18 cellular contexts compared by ENCODE assay signal in genomic region chr17:82978354-82978753, GRCh38.
DNase-seq lines count a peak whose midpoint lies in the region; ATAC-seq, FAIRE-seq and TF ChIP-seq lines count a peak whose summit lies in the region.
"Had no signal": no experiment of that assay in that cellular context is flagged by ENCODE, and none has a peak within 500 bp of the region (broad histone marks: within the 10 kb centered on the region; RNA-seq: fewer than 3 reads in every experiment).

No MANE protein-coding gene starts in this region.

- WGBS in psoas muscle, 3 donors = 82 to 92% (median 85%) methylated on average over 10 of the region's 10 CpGs

- H3K9me3 Mint-ChIP-seq in activated T-helper 17 cell treated with anti-CD3 and anti-CD28 coated beads, Interleukin-2, amount 50 U/mL, for 72 hours = no peaks in the 10 kb centered on the region
- no peaks in the 10 kb centered on the region for H3K9me3 Mint-ChIP-seq in natural killer cell
- H3K9me3 Mint-ChIP-seq: activated naive CD4-positive, alpha-beta T cell treated with anti-CD3 and anti-CD28 coated beads for 36 hours had no signal

- no peak for TF ChIP-seq POLR2A in GM12891 (IDR thresholded peaks at IDR 0.05; ENCODE audit: low read depth, low read length)

- peak overlapping the region in 6 of 11 experiments; percentile 21 to 57 (median 46); a peak in 10 of 22 replicates for H3K9ac ChIP-seq in BLaER1 treated with 17β-estradiol and CSF1 and Interleukin-3, amounts not matched to agents 10 nM and 100 nM

- peak overlapping the region; percentile 80 for H3K27ac Mint-ChIP-seq in activated T-helper 17 cell treated with anti-CD3 and anti-CD28 coated beads, Interleukin-2, amount 50 U/mL, for 72 hours
- H3K27ac Mint-ChIP-seq in natural killer cell = peak overlapping the region; percentile 71 to 74

- H3K9me3 ChIP-seq in BLaER1 treated with 17β-estradiol and CSF1 and Interleukin-3, amounts not matched to agents 10 nM and 100 nM (replicated peaks in 1 of 11) = no peaks in the 10 kb centered on the region
- H3K9me3 ChIP-seq in lower lobe of right lung (no peaks in the 10 kb centered on the region), MG63 (no peaks in the 10 kb centered on the region), psoas muscle (no peaks in the 10 kb centered on the region)

- H4K20me1 ChIP-seq in BLaER1 treated with 17β-estradiol and CSF1 and Interleukin-3, amounts not matched to agents 10 nM and 100 nM = no peaks in the 10 kb centered on the region

- H3K4me2 ChIP-seq in BLaER1 treated with 17β-estradiol and CSF1 and Interleukin-3, amounts not matched to agents 10 nM and 100 nM = peak overlapping the region; percentile 61 to 83 (median 78)

- H3K4me1 ChIP-seq in BLaER1 treated with 17β-estradiol and CSF1 and Interleukin-3, amounts not matched to agents 10 nM and 100 nM = peaks cover 33 to 56% (median 46%) of the 10 kb centered on the region in 10 experiments
- peaks cover 12% of the 10 kb centered on the region for H3K4me1 ChIP-seq in lower lobe of right lung
- no peaks in the 10 kb centered on the region for H3K4me1 ChIP-seq in psoas muscle

- peaks cover 17% of the 10 kb centered on the region for H3K4me1 Mint-ChIP-seq in activated T-helper 17 cell treated with anti-CD3 and anti-CD28 coated beads, Interleukin-2, amount 50 U/mL, for 72 hours
- peaks cover 19 to 21% of the 10 kb centered on the region in 2 donors for H3K4me1 Mint-ChIP-seq in natural killer cell

- no peaks in the 10 kb centered on the region for H3K36me3 ChIP-seq in BLaER1 treated with 17β-estradiol and CSF1 and Interleukin-3, amounts not matched to agents 10 nM and 100 nM
- no peaks in the 10 kb centered on the region for H3K36me3 ChIP-seq in lower lobe of right lung
- no peaks in the 10 kb centered on the region for H3K36me3 ChIP-seq in MG63
- no peaks in the 10 kb centered on the region for H3K36me3 ChIP-seq in psoas muscle (ENCODE audit: insufficient read depth in 1 of 2, low read depth in 1 of 2)

- ATAC-seq in activated T-helper 17 cell treated with anti-CD3 and anti-CD28 coated beads, Interleukin-2, amount 50 U/mL, for 72 hours (replicated peaks) = no peak
- ATAC-seq in natural killer cell (no peak), lower lobe of right lung (no peak), psoas muscle (no peak)

- H3K4me3 ChIP-seq in BLaER1 treated with 17β-estradiol and CSF1 and Interleukin-3, amounts not matched to agents 10 nM and 100 nM = no peak overlapping the region; a peak in 3 of 20 replicates
- H3K4me3 ChIP-seq in lower lobe of right lung = no peak overlapping the region
- no peak overlapping the region for H3K4me3 ChIP-seq in MG63
- no peak overlapping the region for H3K4me3 ChIP-seq in psoas muscle

- DNase-seq in GM12891 (ENCODE audit: insufficient read length, low spot score) (peak; percentile 1), natural killer cell (no peak), lower lobe of right lung (no peak), MG63 (no peak), psoas muscle (no peak)
- no peak for DNase-seq in activated CD4-positive, alpha-beta T cell treated with anti-CD3 and anti-CD28 coated beads for 48 hours
- DNase-seq: activated CD4-positive, alpha-beta T cell treated with anti-CD3 and anti-CD28 coated beads, Interleukin-2, amount 50 U/mL, for 48 hours; DMS53; effector CD4-positive, alpha-beta T cell; hypothalamus; NCI-H1694; SHP77 treated with DMSO at 0.1 percent for 48 hours; stimulated activated naive CD4-positive, alpha-beta T cell treated with Interleukin-2 at 50 U/mL for 16 hours; T1000 had no signal

- H3K27me3 Mint-ChIP-seq in activated T-helper 17 cell treated with anti-CD3 and anti-CD28 coated beads, Interleukin-2, amount 50 U/mL, for 72 hours = no peaks in the 10 kb centered on the region
- H3K27me3 Mint-ChIP-seq in natural killer cell (ENCODE audit: low read depth in 2 of 2) = no peaks in the 10 kb centered on the region

- no peak for TF ChIP-seq CTCF in natural killer cell (IDR thresholded peaks at IDR 0.05)
- TF ChIP-seq CTCF in lower lobe of right lung (IDR thresholded peaks at IDR 0.05) = no peak
- TF ChIP-seq CTCF in psoas muscle (IDR thresholded peaks at IDR 0.05) = no peak

- H3K4me3 Mint-ChIP-seq in activated T-helper 17 cell treated with anti-CD3 and anti-CD28 coated beads, Interleukin-2, amount 50 U/mL, for 72 hours = peak overlapping the region; percentile 47
- peak overlapping the region; percentile 31 for H3K4me3 Mint-ChIP-seq in natural killer cell
- H3K4me3 Mint-ChIP-seq: activated naive CD4-positive, alpha-beta T cell treated with anti-CD3 and anti-CD28 coated beads for 36 hours had no signal

- intact Hi-C loops in natural killer cell (cut with micrococcal nuclease) = no loop called here
- intact Hi-C loops in lower lobe of right lung (cut with DNase I) = no loop called here
- intact Hi-C loops in psoas muscle (cut with DNase I) = no loop called here

- FAIRE-seq in GM12891 (lab: Jason Lieb, UNC) = no peak
- FAIRE-seq: bronchial epithelial cell had no signal

- no peaks in the 10 kb centered on the region for H3K36me3 Mint-ChIP-seq in activated T-helper 17 cell treated with anti-CD3 and anti-CD28 coated beads, Interleukin-2, amount 50 U/mL, for 72 hours (ENCODE audit: low read depth)
- no peaks in the 10 kb centered on the region for H3K36me3 Mint-ChIP-seq in natural killer cell

- no peaks in the 10 kb centered on the region for H3K27me3 ChIP-seq in BLaER1 treated with 17β-estradiol and CSF1 and Interleukin-3, amounts not matched to agents 10 nM and 100 nM
- H3K27me3 ChIP-seq in lower lobe of right lung (ENCODE audit: low read depth) (no peaks in the 10 kb centered on the region), MG63 (no peaks in the 10 kb centered on the region), psoas muscle (ENCODE audit: insufficient read depth in 3 of 3, low read length in 2 of 3) (no peaks in the 10 kb centered on the region)

- H3K27ac ChIP-seq in BLaER1 treated with 17β-estradiol and CSF1 and Interleukin-3, amounts not matched to agents 10 nM and 100 nM = peak overlapping the region; percentile 21 to 78 (median 63); a peak in 17 of 22 replicates
- no peak overlapping the region for H3K27ac ChIP-seq in lower lobe of right lung
- no peak overlapping the region for H3K27ac ChIP-seq in psoas muscle

TF ChIP-seq in GM12891, 5 proteins besides CTCF, POLR2A, EP300 and RAD21:
- TF ChIP-seq PAX5 (IDR thresholded peaks at IDR 0.05; ENCODE audit: insufficient read depth, low read length, severe bottlenecking) = no peak
- no peak for TF ChIP-seq POU2F2 (IDR thresholded peaks at IDR 0.05; ENCODE audit: low read depth, low read length)
- no peak for TF ChIP-seq SPI1 (IDR thresholded peaks at IDR 0.05; ENCODE audit: low read depth, low read length)

Comparison
In these comparisons a context has a peak if more than half of its experiments do, and no peak if none do; other contexts are left out.
1. H3K27ac ChIP-seq: peak in BLaER1 treated with 17β-estradiol and CSF1 and Interleukin-3, amounts not matched to agents 10 nM and 100 nM (11 of 11); none in lower lobe of right lung (single experiment) and psoas muscle (single experiment).